8 cellular contexts compared by ENCODE assay signal in the genomic region with DNA sequence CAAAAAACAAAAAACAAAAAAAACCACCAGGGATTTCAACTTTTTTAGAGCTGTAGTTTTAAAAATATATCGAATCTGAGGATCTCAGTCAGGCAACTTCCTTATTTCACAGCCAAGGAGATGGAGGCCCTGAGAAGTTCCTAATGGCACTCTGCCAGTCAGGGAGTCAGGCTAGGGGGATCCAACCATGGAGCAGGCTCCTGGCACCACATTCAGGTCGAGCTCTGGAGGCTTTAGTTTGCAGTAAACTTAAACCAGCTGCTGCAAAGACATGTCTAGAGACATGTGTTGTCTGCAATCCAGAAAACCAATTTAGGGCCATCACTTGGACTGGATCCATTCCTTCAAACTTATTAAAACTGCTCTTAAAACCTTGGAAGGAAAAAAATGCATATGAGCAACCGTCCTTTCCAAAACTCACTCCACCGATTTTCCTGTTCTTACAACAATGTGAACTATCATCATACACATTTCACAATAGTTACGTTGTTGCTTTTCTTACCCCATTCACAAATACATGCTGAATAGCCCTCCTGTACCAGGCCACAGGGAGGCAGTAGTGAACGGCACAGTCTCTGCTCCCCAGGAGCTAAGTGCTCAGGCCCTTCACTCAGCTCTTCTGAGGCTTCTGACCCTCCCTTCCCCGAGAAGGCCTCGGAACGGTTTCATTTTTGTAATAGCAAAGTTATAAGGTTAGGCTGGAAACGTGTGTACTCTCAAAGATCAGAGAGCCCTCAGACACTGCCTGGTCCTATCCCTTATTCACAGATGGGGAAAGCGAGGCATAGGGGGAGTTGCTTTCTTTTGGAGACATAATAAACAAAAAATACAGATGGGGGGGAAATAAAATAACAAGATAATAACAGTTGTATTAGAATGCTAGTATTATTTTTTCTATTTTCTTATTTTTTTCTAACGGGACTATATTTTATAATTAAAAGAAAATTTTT. TPM values are rescaled to one million over a fixed set of nuclear protein-coding genes. Genes with fewer than 3 reads are reported as not detected.
A peak's percentile ranks its signal among the peaks of the same experiment; 100 is the strongest.
DNase-seq lines count a peak whose midpoint lies in the region; ATAC-seq and TF ChIP-seq lines count a peak whose summit lies in the region.

No MANE protein-coding gene starts in this region.

- H3K4me1 Mint-ChIP-seq in activated T-cell treated with anti-CD3 and anti-CD28 coated beads, Interleukin-2, amount 50 U/mL, for 72 hours (ENCODE audit: low read depth), result peaks cover 36% of the 10 kb centered on the region

- TF ChIP-seq CTCF in GM12872 (IDR thresholded peaks at IDR 0.05; ENCODE audit: insufficient read depth, low read depth, low read length), result peak; percentile 71
- TF ChIP-seq CTCF in retinal pigment epithelial cell (conservative IDR thresholded peaks at IDR 0.05; ENCODE audit: low read depth, low read length), result peak; percentile 54

- DNase-seq in NCI-H2227 treated with DMSO at 0.1 percent for 48 hours (lab: John Stamatoyannopoulos, UW) (peak; percentile 7), glomerular visceral epithelial cell (ENCODE audit: extremely low spot score) (peak; percentile 8), retinal pigment epithelial cell (ENCODE audit: low read depth) (no peak), T-helper 9 cell (no peak), NCI-H146 treated with DMSO at 0.1 percent for 48 hours (lab: John Stamatoyannopoulos, UW; ENCODE audit: unreplicated experiment) (no peak)
- peak; percentile 63 to 73 for DNase-seq in activated T-cell treated with anti-CD3 and anti-CD28 coated beads, Interleukin-2, amount 50 U/mL, for 72 hours

- peak; percentile 54 to 63 for ATAC-seq in activated T-cell treated with anti-CD3 and anti-CD28 coated beads, Interleukin-2, amount 50 U/mL, for 72 hours (replicated peaks in 1 of 2)
- no peak for ATAC-seq in GM18867 (IDR thresholded peaks at IDR 0.05; ENCODE audit: unreplicated experiment)

- no peak overlapping the region for H3K4me3 ChIP-seq in retinal pigment epithelial cell (ENCODE audit: low read length)

- H3K27me3 Mint-ChIP-seq in activated T-cell treated with anti-CD3 and anti-CD28 coated beads, Interleukin-2, amount 50 U/mL, for 72 hours (ENCODE audit: low read depth), result no peaks in the 10 kb centered on the region

- peak overlapping the region; percentile 78 for H3K27ac Mint-ChIP-seq in activated T-cell treated with anti-CD3 and anti-CD28 coated beads, Interleukin-2, amount 50 U/mL, for 72 hours

- H3K9me3 Mint-ChIP-seq in activated T-cell treated with anti-CD3 and anti-CD28 coated beads, Interleukin-2, amount 50 U/mL, for 72 hours, result no peaks in the 10 kb centered on the region

- peaks cover 4 to 26% of the 10 kb centered on the region in 2 donors for H3K36me3 Mint-ChIP-seq in activated T-cell treated with anti-CD3 and anti-CD28 coated beads, Interleukin-2, amount 50 U/mL, for 72 hours (ENCODE audit: insufficient read depth in 2 of 2)

- H3K4me3 Mint-ChIP-seq in activated T-cell treated with anti-CD3 and anti-CD28 coated beads, Interleukin-2, amount 50 U/mL, for 72 hours, result peak overlapping the region; percentile 54 to 61

RNA-seq across cellular contexts. Expression of a gene that starts 20.1 kb away (rescaled TPM):
- total RNA-seq in activated T-cell treated with anti-CD3 and anti-CD28 coated beads, Interleukin-2, amount 50 U/mL, for 72 hours, result 10 to 100 TPM; 26.6 to 29.9 TPM

RNA-seq across cellular contexts. Expression of a gene that starts 50.9 kb away (rescaled TPM):
- 10 to 100 TPM; 24.2 to 27.2 TPM for total RNA-seq in activated T-cell treated with anti-CD3 and anti-CD28 coated beads, Interleukin-2, amount 50 U/mL, for 72 hours

Comparison
In these comparisons a context has a peak if more than half of its experiments do, and no peak if none do; other contexts are left out.
1. DNase-seq: peak in NCI-H2227 treated with DMSO at 0.1 percent for 48 hours (single experiment), activated T-cell treated with anti-CD3 and anti-CD28 coated beads, Interleukin-2, amount 50 U/mL, for 72 hours (2 of 2) and glomerular visceral epithelial cell (single experiment); none in retinal pigment epithelial cell (single experiment), T-helper 9 cell (single experiment) and NCI-H146 treated with DMSO at 0.1 percent for 48 hours (single experiment).